In genomic region chr12:7935464-7935772, GRCh38 we compare ENCODE assay signal across 1 cellular context.
TF ChIP-seq lines count a peak whose summit lies in the region.

No MANE protein-coding gene starts in this region.

TF ChIP-seq in K562, 482 proteins besides CTCF, POLR2A, EP300 and RAD21 (continued from another document):
- TF ChIP-seq ZFX (CRISPR knock-in tag; IDR thresholded peaks at IDR 0.05) (0 out of 2 replicates have a peak, but pooled peaks have one; percentile 41), SMARCC2 (IDR thresholded peaks at IDR 0.05; ENCODE audit: low read depth) (no peak), ARNT (IDR thresholded peaks at IDR 0.05) (no peak), PHF8 (IDR thresholded peaks at IDR 0.05; ENCODE audit: borderline replicate concordance, low read length) (0 out of 2 replicates have a peak, but pooled peaks have one; percentile 6), ZBED1 (IDR thresholded peaks at IDR 0.05) (0 out of 2 replicates have a peak, but pooled peaks have one; percentile 17), ARID2 (IDR thresholded peaks at IDR 0.05) (peak; percentile 4; the same call in 1 of the 2 replicates), HMBOX1 (IDR thresholded peaks at IDR 0.05) (no peak), ZNF280A (IDR thresholded peaks at IDR 0.05; ENCODE audit: low read depth, partially characterized antibody) (no peak), PHTF2 (CRISPR knock-in tag; IDR thresholded peaks at IDR 0.05) (no peak), KHSRP (IDR thresholded peaks at IDR 0.05) (0 out of 2 replicates have a peak, but pooled peaks have one; percentile 28), XRCC4 (IDR thresholded peaks at IDR 0.05; ENCODE audit: extremely low read depth, insufficient read depth, insufficient read length) (no peak), NCOA4 (IDR thresholded peaks at IDR 0.05; ENCODE audit: partially characterized antibody) (no peak), SPI1 (IDR thresholded peaks at IDR 0.05; ENCODE audit: borderline replicate concordance, low read depth, low read length) (no peak), ATF2 (CRISPR knock-in tag; IDR thresholded peaks at IDR 0.05) (no peak)
